In genomic region chr1:41572224-41572623, GRCh38 we compare ENCODE assay signal across 29 cellular contexts.
"Had no signal": no experiment of that assay in that cellular context is flagged by ENCODE, and none has a peak within 500 bp of the region (broad histone marks: within the 10 kb centered on the region; RNA-seq: fewer than 3 reads in every experiment).

No MANE protein-coding gene starts in this region.

- H3K4me3 Mint-ChIP-seq: activated B cell treated with CpG ODN at 0.5 μM for 24 hours; activated CD8-positive, alpha-beta T cell treated with anti-CD3 and anti-CD28 coated beads, Interleukin-2, amount 10 ng/mL, durations not matched to agents 7 days and 5 days; activated naive CD4-positive, alpha-beta T cell treated with anti-CD3 and anti-CD28 coated beads, Interleukin-2, amount 50 U/mL, for 24 hours; activated T-helper 1 cell treated with anti-CD3 and anti-CD28 coated beads, Interleukin-12 subunit alpha, Interleukin-12 subunit beta, Interleukin-2, Interleukin-4 antibody, amounts not matched to agents 30 ng/mL and 10 ng/mL and 1 ng/mL, durations not matched to agents 14 hours and 24 hours and 36 hours; T-cell had no signal

- H3K27me3 ChIP-seq: breast epithelium had no signal

- H3K4me3 ChIP-seq: breast epithelium, SK-N-MC had no signal

- H3K27ac Mint-ChIP-seq: activated B cell treated with CpG ODN at 0.5 μM for 24 hours; activated CD8-positive, alpha-beta T cell treated with anti-CD3 and anti-CD28 coated beads, Interleukin-2, amount 10 ng/mL, durations not matched to agents 7 days and 5 days; T-cell had no signal

- H3K27me3 Mint-ChIP-seq: activated B cell treated with CpG ODN at 0.5 μM for 24 hours; activated naive CD4-positive, alpha-beta T cell treated with anti-CD3 and anti-CD28 coated beads, Interleukin-2, amount 50 U/mL, for 24 hours; T-cell had no signal

- DNase-seq: activated B cell treated with CpG ODN at 0.5 μM for 24 hours; activated CD4-positive, alpha-beta T cell treated with anti-CD3 and anti-CD28 coated beads for 1 hour; activated CD4-positive, alpha-beta T cell treated with anti-CD3 and anti-CD28 coated beads, Interleukin-2, amount 50 U/mL, for 1 hour; activated CD8-positive, alpha-beta T cell treated with anti-CD3 and anti-CD28 coated beads, Interleukin-2, amount 10 ng/mL, durations not matched to agents 7 days and 5 days; activated effector memory CD4-positive, alpha-beta T cell treated with Interleukin-2 at 50 U/mL for 16 hours; activated naive CD4-positive, alpha-beta T cell; activated T-cell treated with anti-CD3 and anti-CD28 coated beads, Interleukin-2, amount 50 U/mL, for 1 hour; central memory CD4-positive, alpha-beta T cell; MM.1S; NCI-H1105; NCI-H1436; NCI-H1694 treated with DMSO at 0.1 percent for 48 hours; NCI-H2029 treated with DMSO at 0.1 percent for 48 hours; NCI-H345; NCI-H510A; NCI-H526 treated with DMSO at 0.1 percent for 48 hours; NCI-H82; NK-92 treated with Interleukin-12 subunit alpha and Interleukin-12 subunit beta, amount 100 ng/mL, for 24 hours; OCI-M1; RPMI8226; T-cell; T-helper 2 cell; T1000 had no signal

- H3K9me3 Mint-ChIP-seq: activated B cell treated with CpG ODN at 0.5 μM for 24 hours; activated naive CD4-positive, alpha-beta T cell treated with anti-CD3 and anti-CD28 coated beads, Interleukin-2, amount 50 U/mL, for 24 hours; activated T-helper 1 cell treated with anti-CD3 and anti-CD28 coated beads, Interleukin-12 subunit alpha, Interleukin-12 subunit beta, Interleukin-2, Interleukin-4 antibody, amounts not matched to agents 30 ng/mL and 10 ng/mL and 1 ng/mL, durations not matched to agents 14 hours and 24 hours and 36 hours; T-cell had no signal

- H3K36me3 ChIP-seq: breast epithelium had no signal

- H3K27ac ChIP-seq: breast epithelium, KMS-11, SK-N-MC had no signal

- H3K9me3 ChIP-seq: breast epithelium had no signal

- FAIRE-seq: TTC549 had no signal
